In the genomic region with DNA sequence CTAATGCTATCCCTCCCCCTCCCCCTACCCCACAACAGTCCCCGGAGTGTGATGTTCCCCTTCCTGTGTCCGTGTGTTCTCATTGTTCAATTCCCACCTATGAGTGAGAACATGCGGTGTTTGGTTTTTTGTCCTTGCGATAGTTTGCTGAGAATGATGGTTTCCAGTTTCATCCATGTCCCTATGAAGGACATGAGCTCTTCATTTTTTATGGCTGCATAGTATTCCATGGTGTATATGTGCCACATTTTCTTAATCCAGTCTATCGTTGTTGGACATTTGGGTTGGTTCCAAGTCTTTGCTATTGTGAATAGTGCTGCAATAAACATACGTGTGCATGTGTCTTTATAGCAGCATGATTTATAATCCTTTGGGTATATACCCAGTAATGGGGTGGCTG, we compare ENCODE assay signal across 2 cellular contexts. TPM values are rescaled to one million over a fixed set of nuclear protein-coding genes. Genes with fewer than 3 reads are reported as not detected.
"Had no signal": no experiment of that assay in that cellular context is flagged by ENCODE, and none has a peak within 500 bp of the region (broad histone marks: within the 10 kb centered on the region; RNA-seq: fewer than 3 reads in every experiment).

No MANE protein-coding gene starts in this region.

RNA-seq across cellular contexts. Expression of gene TBX1, which starts 16.6 kb away (rescaled TPM):
- total RNA-seq: H4 had no signal
- polyA plus RNA-seq: H1 had no signal

RNA-seq across cellular contexts. Expression of gene GP1BB, which starts 53.9 kb away (rescaled TPM):
- total RNA-seq: H1 had no signal
